Comparison of ENCODE assay signal across 8 cellular contexts in genomic region chr4:77852892-77853495, GRCh38. TPM values are rescaled to one million over a fixed set of nuclear protein-coding genes. Genes with fewer than 3 reads are reported as not detected.
DNase-seq lines count a peak whose midpoint lies in the region; ATAC-seq and TF ChIP-seq lines count a peak whose summit lies in the region.

No MANE protein-coding gene starts in this region.

- ATAC-seq in GM23338, result no peak

- no peak overlapping the region for H3K4me2 ChIP-seq in GM23338

- no peaks in the 10 kb centered on the region for H3K36me3 ChIP-seq in GM23338 (ENCODE audit: insufficient read depth)
- no peaks in the 10 kb centered on the region for H3K36me3 ChIP-seq in brain microvascular endothelial cell (replicated peaks)

- H3K9me3 Mint-ChIP-seq in GM23338, result no peaks in the 10 kb centered on the region
- peaks cover under 1% of the 10 kb centered on the region for H3K9me3 Mint-ChIP-seq in activated naive CD4-positive, alpha-beta T cell treated with anti-CD3 and anti-CD28 coated beads, Interleukin-2, amount 10 ng/mL, durations not matched to agents 7 days and 5 days

- H3K4me3 Mint-ChIP-seq in GM23338, result no peak overlapping the region
- peak overlapping the region; percentile 63 for H3K4me3 Mint-ChIP-seq in activated naive CD4-positive, alpha-beta T cell treated with anti-CD3 and anti-CD28 coated beads, Interleukin-2, amount 10 ng/mL, durations not matched to agents 7 days and 5 days

- no peaks in the 10 kb centered on the region for H3K36me3 Mint-ChIP-seq in GM23338 (ENCODE audit: low read depth)
- no peaks in the 10 kb centered on the region for H3K36me3 Mint-ChIP-seq in activated naive CD4-positive, alpha-beta T cell treated with anti-CD3 and anti-CD28 coated beads, Interleukin-2, amount 10 ng/mL, durations not matched to agents 7 days and 5 days

- H3F3A ChIP-seq in GM23338 (replicated peaks; ENCODE audit: low read depth), result no peaks in the 10 kb centered on the region

- H3K79me2 ChIP-seq in GM23338 (replicated peaks; ENCODE audit: insufficient read depth), result no peaks in the 10 kb centered on the region

- DNase-seq in GM10266 (ENCODE audit: extremely low spot score), result peak; percentile 42
- DNase-seq in GM23338 (ENCODE audit: low spot score), result no peak
- DNase-seq in NOMO-1 treated with dmso at 0.1 percent for 144 hours (lab: John Stamatoyannopoulos, UW; ENCODE audit: unreplicated experiment), result peak; percentile 57
- peak; percentile 82 for DNase-seq in activated naive CD4-positive, alpha-beta T cell treated with anti-CD3 and anti-CD28 coated beads, Interleukin-2, amount 10 ng/mL, durations not matched to agents 7 days and 5 days
- peak; percentile 22 to 54 for DNase-seq in stimulated activated CD4-positive, alpha-beta T cell treated with anti-CD3 and anti-CD28 coated beads, Interleukin-4, amount 100 ng/mL, for 4 hours
- DNase-seq in iPS-NIHi7 (ENCODE audit: extremely low spot score), result no peak
- DNase-seq in NCI-H128 (lab: John Stamatoyannopoulos, UW; ENCODE audit: unreplicated experiment), result no peak
- DNase-seq in brain microvascular endothelial cell, result no peak

- H3K27me3 ChIP-seq in GM23338 (ENCODE audit: insufficient read depth), result no peaks in the 10 kb centered on the region
- H3K27me3 ChIP-seq in brain microvascular endothelial cell (replicated peaks), result no peaks in the 10 kb centered on the region

- TF ChIP-seq CTCF in GM10266 (IDR thresholded peaks at IDR 0.05; ENCODE audit: control insufficient read depth, insufficient read depth, low read depth, missing control alignments) (no peak), GM23338 (conservative IDR thresholded peaks at IDR 0.05; ENCODE audit: low read depth in 2 of 2) (no peak), brain microvascular endothelial cell (IDR thresholded peaks at IDR 0.05; ENCODE audit: low read depth, low read length, missing control alignments) (no peak)

- H3K27ac ChIP-seq in GM23338 (ENCODE audit: low read depth) (no peak overlapping the region), brain microvascular endothelial cell (no peak overlapping the region)

- H3K27ac Mint-ChIP-seq in GM23338, result no peak overlapping the region
- H3K27ac Mint-ChIP-seq in activated naive CD4-positive, alpha-beta T cell treated with anti-CD3 and anti-CD28 coated beads, Interleukin-2, amount 10 ng/mL, durations not matched to agents 7 days and 5 days, result peak overlapping the region; percentile 96

- H2AFZ ChIP-seq in GM23338, result 0 out of 2 replicates have a peak overlapping the region, but pooled peaks have one; percentile 15

- CTCF ChIA-PET in activated naive CD4-positive, alpha-beta T cell treated with anti-CD3 and anti-CD28 coated beads, Interleukin-2, amount 10 ng/mL, durations not matched to agents 7 days and 5 days (lab: Charles Lee), result interaction anchor here (0.8 to 3.3 kb wide), 6 partner anchors 9 to 387 kb away, joined by 3 to 18 read pairs (median 5); partner anchors contain the start of gene MRPL1

- H3K9me2 ChIP-seq in GM23338 (ENCODE audit: insufficient read depth), result no peaks in the 10 kb centered on the region

- H3K4me3 ChIP-seq in GM23338 (no peak overlapping the region), brain microvascular endothelial cell (ENCODE audit: low read depth, low read length) (no peak overlapping the region)

- peaks cover 1% of the 10 kb centered on the region for H3K27me3 Mint-ChIP-seq in GM23338 (ENCODE audit: insufficient read depth, low read depth, poor library complexity)
- H3K27me3 Mint-ChIP-seq in activated naive CD4-positive, alpha-beta T cell treated with anti-CD3 and anti-CD28 coated beads, Interleukin-2, amount 10 ng/mL, durations not matched to agents 7 days and 5 days, result no peaks in the 10 kb centered on the region

- H3K4me1 Mint-ChIP-seq in GM23338, result peaks cover under 1% of the 10 kb centered on the region; the same call in 1 of the 3 replicates
- H3K4me1 Mint-ChIP-seq in activated naive CD4-positive, alpha-beta T cell treated with anti-CD3 and anti-CD28 coated beads, Interleukin-2, amount 10 ng/mL, durations not matched to agents 7 days and 5 days, result peaks cover 63% of the 10 kb centered on the region

- peaks cover under 1% of the 10 kb centered on the region; the same call in 1 of the 2 replicates for H3K4me1 ChIP-seq in GM23338 (ENCODE audit: insufficient read depth)

- no peaks in the 10 kb centered on the region for H4K20me1 ChIP-seq in GM23338 (replicated peaks; ENCODE audit: insufficient read depth)

- in situ Hi-C loops in brain microvascular endothelial cell (cut with HindIII; ENCODE audit: low pct_ligation_motif_present, low sequenced_read_pairs), result no loop called here

TF ChIP-seq in GM23338, 12 proteins besides CTCF, POLR2A, EP300 and RAD21 (continues in another document):
- TF ChIP-seq NANOG (IDR thresholded peaks at IDR 0.05; ENCODE audit: borderline replicate concordance) (no peak), POLR2AphosphoS5 (IDR thresholded peaks at IDR 0.05; ENCODE audit: low read depth) (no peak), ZNF331 (CRISPR knock-in tag; IDR thresholded peaks at IDR 0.05; ENCODE audit: low read depth) (no peak), REST (IDR thresholded peaks at IDR 0.05; ENCODE audit: unreplicated experiment) (no peak)

RNA-seq across cellular contexts. Expression of gene MRPL1, which starts 9.6 kb away (rescaled TPM):
- total RNA-seq in GM23338 (2014; rRNA removed; shearing (Covaris generic)), result 29.2 and 64.4 TPM in 2 replicates
- polyA plus RNA-seq in GM23338 (2016; fragmentation: Nextera tagmentation; extraction: Ambion mirVana), result 45.7 and 46.5 TPM in 2 replicates

RNA-seq across cellular contexts. Expression of gene CNOT6L, which starts 33.8 kb away (rescaled TPM):
- total RNA-seq in GM23338 (2014; rRNA removed; shearing (Covaris generic)), result 13.9 and 15.5 TPM in 2 replicates
- polyA plus RNA-seq in GM23338 (2016; fragmentation: Nextera tagmentation; extraction: Ambion mirVana), result 3.2 TPM in 2 replicates

Comparison
In these comparisons a context has a peak if more than half of its experiments do, and no peak if none do; other contexts are left out.
1. DNase-seq: peak in GM10266 (single experiment), NOMO-1 treated with dmso at 0.1 percent for 144 hours (single experiment), activated naive CD4-positive, alpha-beta T cell treated with anti-CD3 and anti-CD28 coated beads, Interleukin-2, amount 10 ng/mL, durations not matched to agents 7 days and 5 days (single experiment) and stimulated activated CD4-positive, alpha-beta T cell treated with anti-CD3 and anti-CD28 coated beads, Interleukin-4, amount 100 ng/mL, for 4 hours (2 of 2); none in GM23338 (single experiment), iPS-NIHi7 (single experiment), NCI-H128 (single experiment) and brain microvascular endothelial cell (single experiment).